ENCODE assay signal across 9 cellular contexts in the genomic region with DNA sequence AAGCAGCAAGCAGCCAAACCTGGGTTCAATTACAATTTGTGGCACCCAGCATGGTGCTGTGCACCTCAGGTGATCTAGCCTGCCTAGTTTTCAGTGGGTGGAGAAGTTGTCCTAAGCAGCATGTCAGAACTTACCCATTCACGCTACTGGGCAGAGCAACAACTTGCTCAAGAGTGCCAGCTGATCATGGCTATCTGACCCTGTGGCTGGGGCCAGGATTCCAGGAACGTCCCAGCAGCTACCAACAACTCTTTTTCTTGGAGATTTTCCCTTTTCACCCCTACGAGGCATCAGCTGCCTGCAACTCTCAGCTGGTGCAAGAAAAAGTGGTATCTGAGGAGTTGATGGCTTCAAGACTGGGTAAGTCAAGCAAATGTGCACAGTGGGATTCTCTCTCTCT.
"Had no signal": no experiment of that assay in that cellular context is flagged by ENCODE, and none has a peak within 500 bp of the region (broad histone marks: within the 10 kb centered on the region; RNA-seq: fewer than 3 reads in every experiment).

No MANE protein-coding gene starts in this region.

- DNase-seq: H9, HCEC 1CT, IMR-90, KG1 had no signal

- FAIRE-seq: H1, H54, K562 had no signal

- H3K4me3 ChIP-seq: GM23338, K562 had no signal

- H3K4me3 Mint-ChIP-seq: GM23338, H9 had no signal

- H3K27ac Mint-ChIP-seq: GM23338, H9 had no signal

- H3K4me1 Mint-ChIP-seq: GM23338, H9 had no signal

- H3K4me2 ChIP-seq: GM23338 had no signal

- H2AFZ ChIP-seq: GM23338 had no signal

- ATAC-seq: GM23338, K562 had no signal

- H3K27ac ChIP-seq: HL-60 had no signal
